Comparison of ENCODE assay signal across 31 cellular contexts in genomic region chr11:134043821-134044420, GRCh38. TPM values are rescaled to one million over a fixed set of nuclear protein-coding genes. Genes with fewer than 3 reads are reported as not detected.
"Had no signal": no experiment of that assay in that cellular context is flagged by ENCODE, and none has a peak within 500 bp of the region (broad histone marks: within the 10 kb centered on the region; RNA-seq: fewer than 3 reads in every experiment).

No MANE protein-coding gene starts in this region.

- H3K4me1 Mint-ChIP-seq: central memory CD8-positive, alpha-beta T cell had no signal

- FAIRE-seq: bronchial epithelial cell, TTC549 had no signal

- H3K36me3 ChIP-seq: ascending aorta had no signal

- H3K27ac Mint-ChIP-seq: activated CD4-positive, alpha-beta memory T cell treated with anti-CD3 and anti-CD28 coated beads, Interleukin-2, amount 10 ng/mL, durations not matched to agents 7 days and 5 days; activated naive CD4-positive, alpha-beta T cell treated with anti-CD3 and anti-CD28 coated beads, Interleukin-2, amount 10 ng/mL, durations not matched to agents 7 days and 5 days; activated T-cell treated with anti-CD3 and anti-CD28 coated beads, Interleukin-2, amount 50 U/mL, for 72 hours; activated T-helper 2 cell treated with anti-CD3 and anti-CD28 coated beads, Interferon-gamma antibody, Interleukin-2, Interleukin-4, amounts not matched to agents 10 μg/mL and 5 μg/mL and 100 μg/mL, durations not matched to agents 14 hours and 24 hours and 36 hours; T-cell had no signal

- DNase-seq: activated CD4-positive, alpha-beta memory T cell treated with anti-CD3 and anti-CD28 coated beads, Interleukin-2, amount 10 ng/mL, durations not matched to agents 7 days and 5 days; activated CD4-positive, alpha-beta T cell treated with anti-CD3 and anti-CD28 coated beads, Interleukin-2, amount 10 ng/mL, durations not matched to agents 7 days and 5 days; activated CD4-positive, CD25-positive, alpha-beta regulatory T cell; activated gamma-delta T cell treated with Interleukin-2 at 50 U/mL for 16 hours; activated naive CD4-positive, alpha-beta T cell treated with anti-CD3 and anti-CD28 coated beads, Interleukin-2, amount 10 ng/mL, durations not matched to agents 7 days and 5 days; activated T-cell treated with anti-CD3 and anti-CD28 coated beads for 4 hours; activated T-cell treated with anti-CD3 and anti-CD28 coated beads, Interleukin-2, amount 50 U/mL, for 72 hours; body of pancreas; KG1; NCI-H1092; NCI-H1417 treated with DMSO at 0.1 percent for 48 hours; NCI-H1694; NCI-H2029; NCI-H2107; NCI-H2171 treated with DMSO at 0.1 percent for 48 hours; NCI-H226; NCI-H526 treated with DMSO at 0.1 percent for 48 hours; NCI-H82; RPMI8226; T-cell; T-helper 2 cell; T1000 had no signal

- H3K36me3 Mint-ChIP-seq: activated naive CD4-positive, alpha-beta T cell treated with anti-CD3 and anti-CD28 coated beads, Interleukin-2, amount 10 ng/mL, durations not matched to agents 7 days and 5 days; T-cell had no signal

- H3K4me3 Mint-ChIP-seq: activated CD4-positive, alpha-beta memory T cell treated with anti-CD3 and anti-CD28 coated beads, Interleukin-2, amount 10 ng/mL, durations not matched to agents 7 days and 5 days; activated CD4-positive, alpha-beta T cell treated with anti-CD3 and anti-CD28 coated beads, Interleukin-2, amount 10 ng/mL, durations not matched to agents 7 days and 5 days; activated naive CD4-positive, alpha-beta T cell treated with anti-CD3 and anti-CD28 coated beads, Interleukin-2, amount 10 ng/mL, durations not matched to agents 7 days and 5 days; activated T-cell treated with anti-CD3 and anti-CD28 coated beads, Interleukin-2, amount 50 U/mL, for 72 hours; central memory CD8-positive, alpha-beta T cell; T-cell had no signal

- ATAC-seq: activated T-cell treated with anti-CD3 and anti-CD28 coated beads, Interleukin-2, amount 50 U/mL, for 72 hours; body of pancreas; Right ventricle myocardium inferior; T-cell had no signal

- H3K9me3 ChIP-seq: ascending aorta, body of pancreas had no signal

- H3K9me3 Mint-ChIP-seq: activated CD4-positive, alpha-beta memory T cell treated with anti-CD3 and anti-CD28 coated beads, Interleukin-2, amount 10 ng/mL, durations not matched to agents 7 days and 5 days; activated CD4-positive, alpha-beta T cell treated with anti-CD3 and anti-CD28 coated beads, Interleukin-2, amount 10 ng/mL, durations not matched to agents 7 days and 5 days; activated naive CD4-positive, alpha-beta T cell treated with anti-CD3 and anti-CD28 coated beads, Interleukin-2, amount 10 ng/mL, durations not matched to agents 7 days and 5 days; activated T-cell treated with anti-CD3 and anti-CD28 coated beads, Interleukin-2, amount 50 U/mL, for 72 hours; activated T-helper 2 cell treated with anti-CD3 and anti-CD28 coated beads, Interferon-gamma antibody, Interleukin-2, Interleukin-4, amounts not matched to agents 10 μg/mL and 5 μg/mL and 100 μg/mL, durations not matched to agents 14 hours and 24 hours and 36 hours; central memory CD8-positive, alpha-beta T cell; T-cell had no signal

- H3K4me1 ChIP-seq: body of pancreas had no signal

- H3K27ac ChIP-seq: ascending aorta, body of pancreas, SK-N-MC, VCaP had no signal

- H3K27me3 ChIP-seq: ascending aorta had no signal

- H3K4me3 ChIP-seq: ascending aorta, body of pancreas, SK-N-MC had no signal

RNA-seq across cellular contexts. Expression of gene JAM3, which starts 25.0 kb away (rescaled TPM):
- total RNA-seq: OCI-LY7 had no signal
